In the genomic region with DNA sequence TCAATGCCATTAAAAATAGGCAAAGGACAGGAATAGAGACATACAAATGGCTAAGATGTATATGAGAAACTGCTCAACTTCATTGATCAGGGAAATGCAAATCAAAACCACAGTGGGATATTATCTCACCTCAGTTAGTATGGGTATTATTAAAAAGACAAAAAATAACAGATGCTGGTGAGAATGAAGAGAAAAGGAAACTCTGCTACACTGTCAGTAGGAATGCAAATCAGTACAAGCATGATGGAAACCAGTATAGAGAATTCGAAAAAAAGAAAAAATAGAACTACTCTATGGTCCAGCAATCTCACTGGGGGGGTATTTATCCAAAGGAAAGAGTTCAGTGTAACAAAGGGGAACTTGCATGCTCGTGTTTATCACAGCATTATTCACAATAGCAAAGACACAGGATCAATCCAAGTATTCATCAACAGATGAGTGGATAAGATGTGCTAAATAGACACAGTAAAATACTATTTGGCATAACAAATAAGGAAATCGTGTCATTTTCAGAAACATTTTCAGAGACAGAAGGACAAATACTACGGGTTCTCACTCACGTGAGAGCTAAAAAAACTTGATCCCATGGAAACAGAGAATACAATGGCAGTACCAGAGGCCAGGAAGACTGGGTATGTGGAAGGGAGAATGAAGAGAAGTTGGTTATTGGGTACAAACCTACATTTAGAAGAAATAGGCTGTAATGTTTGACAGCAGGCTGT, we compare ENCODE assay signal across 13 cellular contexts.
A peak's percentile ranks its signal among the peaks of the same experiment; 100 is the strongest.
DNase-seq lines count a peak whose midpoint lies in the region; ATAC-seq and TF ChIP-seq lines count a peak whose summit lies in the region.
"Had no signal": no experiment of that assay in that cellular context is flagged by ENCODE, and none has a peak within 500 bp of the region (broad histone marks: within the 10 kb centered on the region; RNA-seq: fewer than 3 reads in every experiment).

No MANE protein-coding gene starts in this region.

- in situ Hi-C loops in GM13977 (cut with MboI; ENCODE audit: low pct_unique_long_range_greater_than_20kb, low sequenced_read_pairs, unreplicated experiment): no loop called here

- H3K27me3 ChIP-seq in spleen (replicated peaks in 1 of 7): peaks cover 0 to 16% (median 0%) of the 10 kb centered on the region in 7 donors

- no peaks in the 10 kb centered on the region for H3K9me3 ChIP-seq in spleen

- peaks cover 0 to 7% (median 0%) of the 10 kb centered on the region in 6 donors for H3K4me1 ChIP-seq in spleen

- no peak overlapping the region for H3K27ac ChIP-seq in spleen

- intact Hi-C loops in spleen (cut with DNase I; ENCODE audit: low total_unique reads): no loop called here

- no peak for TF ChIP-seq POLR2A in spleen (IDR thresholded peaks at IDR 0.05)

- WGBS in spleen, 5 donors: 58 to 67% (median 63%) methylated on average over 5 of the region's 5 CpGs

- DNase-seq in GM13977 (ENCODE audit: low spot score) (peak; percentile 38), spleen (no peak), NCI-H1092 (lab: John Stamatoyannopoulos, UW) (no peak), NCI-H2081 treated with DMSO at 0.1 percent for 48 hours (lab: John Stamatoyannopoulos, UW) (no peak), NCI-H446 treated with DMSO at 0.1 percent for 48 hours (lab: John Stamatoyannopoulos, UW) (no peak)
- DNase-seq: activated CD4-positive, alpha-beta T cell treated with anti-CD3 and anti-CD28 coated beads, Interleukin-2, amount 10 ng/mL, durations not matched to agents 24 days and 14 days; activated naive CD4-positive, alpha-beta T cell treated with anti-CD3 and anti-CD28 coated beads, Interleukin-2, amount 10 ng/mL, durations not matched to agents 7 days and 5 days; H9; kidney; NCI-H69 had no signal

- H3K4me3 ChIP-seq in spleen: no peak overlapping the region

- TF ChIP-seq CTCF in GM13977 (IDR thresholded peaks at IDR 0.05; ENCODE audit: extremely low read depth, insufficient read depth, missing control alignments): no peak
- TF ChIP-seq CTCF in spleen (IDR thresholded peaks at IDR 0.05 in 8 of 11, conservative IDR thresholded peaks at IDR 0.05 in 3 of 11): no peak

- ATAC-seq in GM19467 (IDR thresholded peaks at IDR 0.05; ENCODE audit: unreplicated experiment): peak; percentile 82
- ATAC-seq in HG02884 (IDR thresholded peaks at IDR 0.05; ENCODE audit: unreplicated experiment): peak; percentile 59
- peak; percentile 72 for ATAC-seq in HG03520 (IDR thresholded peaks at IDR 0.05; ENCODE audit: unreplicated experiment)

- no peaks in the 10 kb centered on the region for H3K36me3 ChIP-seq in spleen
